In genomic region chr11:13152736-13153541, GRCh38 we compare ENCODE assay signal across 11 cellular contexts.
DNase-seq lines count a peak whose midpoint lies in the region; ATAC-seq and TF ChIP-seq lines count a peak whose summit lies in the region.
"Had no signal": no experiment of that assay in that cellular context is flagged by ENCODE, and none has a peak within 500 bp of the region (broad histone marks: within the 10 kb centered on the region; RNA-seq: fewer than 3 reads in every experiment).

No MANE protein-coding gene starts in this region.

- TF ChIP-seq RAD21 in SK-N-SH (IDR thresholded peaks at IDR 0.05; ENCODE audit: low read length): peak; percentile 74

- peaks cover 5% of the 10 kb centered on the region; the same call in 1 of the 2 replicates for H3K9me3 ChIP-seq in SK-N-SH

- H3K27ac ChIP-seq in 22Rv1 (no peak overlapping the region), SK-N-SH (ENCODE audit: low read depth in 2 of 2, low read length in 1 of 2) (no peak overlapping the region)

- no peak overlapping the region for H2AFZ ChIP-seq in SK-N-SH (ENCODE audit: low read depth)

- H3K27me3 ChIP-seq in SK-N-SH (ENCODE audit: insufficient read depth): no peaks in the 10 kb centered on the region; the same call in 1 of the 2 replicates

- no peaks in the 10 kb centered on the region for H3K36me3 ChIP-seq in SK-N-SH (replicated peaks in 1 of 2; ENCODE audit: control insufficient read depth in 1 of 2, insufficient read depth in 2 of 2, low read length in 1 of 2)

- TF ChIP-seq CTCF in 22Rv1 (IDR thresholded peaks at IDR 0.05): peak; percentile 75
- TF ChIP-seq CTCF in GM12874 (IDR thresholded peaks at IDR 0.05; ENCODE audit: insufficient read depth, low read depth, low read length): peak; percentile 38; the same call in 1 of the 2 replicates
- TF ChIP-seq CTCF in SK-N-SH (IDR thresholded peaks at IDR 0.05): peak; percentile 64

- no peaks in the 10 kb centered on the region for H3K9me2 ChIP-seq in SK-N-SH

- no peak overlapping the region for H3K4me2 ChIP-seq in SK-N-SH

- H3K4me1 ChIP-seq in SK-N-SH (ENCODE audit: control insufficient read depth in 1 of 2, insufficient read depth in 2 of 2, low read depth in 1 of 2, low read length in 1 of 2): no peaks in the 10 kb centered on the region

- no peak overlapping the region for H3K9ac ChIP-seq in SK-N-SH

- H3K4me3 ChIP-seq in SK-N-SH (ENCODE audit: low read depth in 2 of 2, low read length in 1 of 2): no peak overlapping the region

- H4K20me1 ChIP-seq in SK-N-SH (ENCODE audit: insufficient read depth): no peaks in the 10 kb centered on the region

- DNase-seq in SK-N-SH: no peak
- DNase-seq in iPS-NIHi7 (ENCODE audit: extremely low spot score): peak; percentile 34
- DNase-seq in activated CD4-positive, alpha-beta T cell treated with anti-CD3 and anti-CD28 coated beads, Interleukin-2, amount 50 U/mL, for 48 hours: no peak
- DNase-seq: activated CD8-positive, alpha-beta memory T cell treated with anti-CD3 and anti-CD28 coated beads, Interleukin-2, amount 50 U/mL, for 48 hours; DMS79; GOT3 had no signal

- no peak for TF ChIP-seq EP300 in SK-N-SH (IDR thresholded peaks at IDR 0.05; ENCODE audit: borderline replicate concordance in 1 of 2, low read depth in 1 of 2, low read length in 1 of 2)

- POLR2A ChIA-PET in SK-N-SH (lab: Yijun Ruan, JAX): no interaction called here

- ATAC-seq in GM21528 (IDR thresholded peaks at IDR 0.05; ENCODE audit: low FRiP score, unreplicated experiment): no peak
- no peak for ATAC-seq in HG02870 (IDR thresholded peaks at IDR 0.05; ENCODE audit: unreplicated experiment)
- no peak for ATAC-seq in GM21390 (IDR thresholded peaks at IDR 0.05; ENCODE audit: unreplicated experiment)

- H3F3A ChIP-seq in SK-N-SH (replicated peaks; ENCODE audit: insufficient read depth): no peaks in the 10 kb centered on the region

- WGBS in SK-N-SH (ENCODE audit: low lambda C conversion rate): 17% methylated on average over 2 of the region's 2 CpGs

- CTCF ChIA-PET in SK-N-SH (lab: Yijun Ruan, JAX): interaction anchor here (0.6 to 5.4 kb wide), 7 partner anchors 30 to 1983 kb away, joined by 3 to 51 read pairs (median 3); no protein-coding TSS in a partner anchor

- H3K79me2 ChIP-seq in SK-N-SH (ENCODE audit: insufficient read depth): no peaks in the 10 kb centered on the region

TF ChIP-seq in SK-N-SH, 30 proteins besides CTCF, POLR2A, EP300 and RAD21:
- TF ChIP-seq GATA2 (CRISPR knock-in tag; IDR thresholded peaks at IDR 0.05) (no peak), SMC3 (IDR thresholded peaks at IDR 0.05; ENCODE audit: low read depth, low read length) (peak; percentile 70)
TF ChIP-seq in SK-N-SH: peak in this region for 1.
